25 cellular contexts compared by ENCODE assay signal in the genomic region with DNA sequence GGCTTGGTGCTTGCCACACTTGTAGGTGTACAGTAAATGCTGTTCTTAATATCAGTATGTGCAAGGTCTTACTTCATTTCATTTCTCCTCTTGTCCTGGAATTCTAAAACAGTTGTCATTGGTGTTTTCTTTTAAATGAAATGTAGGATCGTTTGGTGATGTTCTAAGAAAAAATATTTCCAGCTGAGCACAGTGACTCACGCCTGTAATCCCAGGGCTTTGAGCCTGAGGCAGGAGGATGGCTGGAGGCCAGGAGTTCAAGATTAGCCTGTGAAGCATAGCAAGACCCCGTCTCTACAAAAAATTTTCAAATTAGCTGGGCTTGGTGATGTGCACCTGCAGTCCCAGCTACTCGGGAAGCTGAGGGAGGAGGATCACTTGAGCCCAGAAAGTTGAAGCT. TPM values are rescaled to one million over a fixed set of nuclear protein-coding genes. Genes with fewer than 3 reads are reported as not detected.
A peak's percentile ranks its signal among the peaks of the same experiment; 100 is the strongest.
DNase-seq lines count a peak whose midpoint lies in the region; ATAC-seq and TF ChIP-seq lines count a peak whose summit lies in the region.
"Had no signal": no experiment of that assay in that cellular context is flagged by ENCODE, and none has a peak within 500 bp of the region (broad histone marks: within the 10 kb centered on the region; RNA-seq: fewer than 3 reads in every experiment).

No MANE protein-coding gene starts in this region.

- TF ChIP-seq CTCF in brain microvascular endothelial cell (IDR thresholded peaks at IDR 0.05; ENCODE audit: low read depth, low read length, missing control alignments): no peak
- TF ChIP-seq CTCF in CD8-positive, alpha-beta T cell (IDR thresholded peaks at IDR 0.05): no peak

- H3K36me3 ChIP-seq in brain microvascular endothelial cell (replicated peaks): no peaks in the 10 kb centered on the region
- H3K36me3 ChIP-seq in CD8-positive, alpha-beta T cell (ENCODE audit: insufficient read depth, low read length): no peaks in the 10 kb centered on the region
- H3K36me3 ChIP-seq: adrenal gland, colonic mucosa, HAP-1, heart left ventricle had no signal

- no peak overlapping the region for H3K4me3 Mint-ChIP-seq in CD8-positive, alpha-beta T cell
- H3K4me3 Mint-ChIP-seq: stimulated activated memory B cell treated with anti-CD40 and anti-IgM and Interleukin-4, amounts not matched to agents 10 μg/mL and 1 μg/mL and 100 μg/mL, for 72 hours; type B pancreatic cell had no signal

- ATAC-seq in right cardiac atrium (no peak), left cardiac atrium (no peak), HG02938 (IDR thresholded peaks at IDR 0.05; ENCODE audit: unreplicated experiment) (no peak), GM18505 (IDR thresholded peaks at IDR 0.05; ENCODE audit: unreplicated experiment) (no peak)
- no peak for ATAC-seq in CD8-positive, alpha-beta T cell
- ATAC-seq: activated CD4-positive, CD25-positive, alpha-beta regulatory T cell treated with anti-CD3 and anti-CD28 coated beads, Interleukin-2, amount 50 U/mL, for 24 hours; heart left ventricle; stimulated activated memory B cell treated with anti-CD40 and anti-IgM and Interleukin-4, amounts not matched to agents 10 μg/mL and 1 μg/mL and 100 μg/mL, for 72 hours had no signal

- POLR2A ChIA-PET in CD8-positive, alpha-beta T cell (lab: Charles Lee): no interaction called here

- WGBS in right cardiac atrium: 59% methylated on average over 4 of the region's 4 CpGs

- peaks cover 14% of the 10 kb centered on the region for H3K27me3 Mint-ChIP-seq in CD8-positive, alpha-beta T cell (ENCODE audit: low read depth)
- H3K27me3 Mint-ChIP-seq: type B pancreatic cell had no signal

- H3K27me3 ChIP-seq in right cardiac atrium (ENCODE audit: control insufficient read depth, insufficient read depth): no peaks in the 10 kb centered on the region
- no peaks in the 10 kb centered on the region for H3K27me3 ChIP-seq in brain microvascular endothelial cell (replicated peaks)
- H3K27me3 ChIP-seq in CD8-positive, alpha-beta T cell (ENCODE audit: insufficient read depth, low read length): no peaks in the 10 kb centered on the region
- H3K27me3 ChIP-seq: colonic mucosa had no signal

- H3K9me3 Mint-ChIP-seq in CD8-positive, alpha-beta T cell: peaks cover 11% of the 10 kb centered on the region

- in situ Hi-C loops in brain microvascular endothelial cell (cut with HindIII; ENCODE audit: low pct_ligation_motif_present, low sequenced_read_pairs): no loop called here

- H3K27ac ChIP-seq in right cardiac atrium (ENCODE audit: low read length): no peak overlapping the region
- H3K27ac ChIP-seq in brain microvascular endothelial cell: no peak overlapping the region
- no peak overlapping the region for H3K27ac ChIP-seq in CD8-positive, alpha-beta T cell (ENCODE audit: low read depth, low read length)
- H3K27ac ChIP-seq: adrenal gland, colonic mucosa, heart left ventricle had no signal

- no peak overlapping the region for H3K27ac Mint-ChIP-seq in CD8-positive, alpha-beta T cell
- H3K27ac Mint-ChIP-seq: stimulated activated memory B cell treated with anti-CD40 and anti-IgM and Interleukin-4, amounts not matched to agents 10 μg/mL and 1 μg/mL and 100 μg/mL, for 72 hours; type B pancreatic cell had no signal

- no peak for TF ChIP-seq POLR2A in GM18505 (IDR thresholded peaks at IDR 0.05; ENCODE audit: borderline replicate concordance, extremely low read depth, insufficient read depth, insufficient read length)

- H3K9me3 ChIP-seq in right cardiac atrium (ENCODE audit: control insufficient read depth, low read length): no peaks in the 10 kb centered on the region
- H3K9me3 ChIP-seq in CD8-positive, alpha-beta T cell (ENCODE audit: low read length): no peaks in the 10 kb centered on the region
- H3K9me3 ChIP-seq: adrenal gland, colonic mucosa, HAP-1 had no signal

- intact Hi-C loops in right cardiac atrium (cut with DNase I): loop anchor here in 1 of 4 donors (10.0 kb wide), 1 partner anchor 101 kb away; no protein-coding TSS in a partner anchor
- intact Hi-C loops in left cardiac atrium (cut with DNase I): loop anchor here in 1 of 2 donors (10.0 kb wide), 1 partner anchor 59 kb away; no protein-coding TSS in a partner anchor
- intact Hi-C loops in CD8-positive, alpha-beta T cell (cut with DNase I, micrococcal nuclease): no loop called here

- CTCF ChIA-PET in CD8-positive, alpha-beta T cell (lab: Charles Lee): no interaction called here

- H3K36me3 Mint-ChIP-seq in CD8-positive, alpha-beta T cell: no peaks in the 10 kb centered on the region
- H3K36me3 Mint-ChIP-seq: stimulated activated memory B cell treated with anti-CD40 and anti-IgM and Interleukin-4, amounts not matched to agents 10 μg/mL and 1 μg/mL and 100 μg/mL, for 72 hours; type B pancreatic cell had no signal

- H3K4me3 ChIP-seq in right cardiac atrium (ENCODE audit: low read length) (no peak overlapping the region), brain microvascular endothelial cell (ENCODE audit: low read depth, low read length) (no peak overlapping the region)
- H3K4me3 ChIP-seq in CD8-positive, alpha-beta T cell (ENCODE audit: low read depth, low read length): no peak overlapping the region
- H3K4me3 ChIP-seq: adrenal gland, colonic mucosa, HAP-1, heart left ventricle had no signal

- H3K4me1 Mint-ChIP-seq in CD8-positive, alpha-beta T cell (ENCODE audit: low read depth): no peaks in the 10 kb centered on the region
- H3K4me1 Mint-ChIP-seq: stimulated activated memory B cell treated with anti-CD40 and anti-IgM and Interleukin-4, amounts not matched to agents 10 μg/mL and 1 μg/mL and 100 μg/mL, for 72 hours had no signal

- DNase-seq in right cardiac atrium: peak in 2 of 3 donors; percentile 6 to 42
- DNase-seq in left cardiac atrium: no peak
- DNase-seq in brain microvascular endothelial cell: peak; percentile 49
- DNase-seq in iris pigment epithelial cell (ENCODE audit: low read depth): peak; percentile 88
- no peak for DNase-seq in HPDE6-E6E7 (ENCODE audit: extremely low spot score)
- DNase-seq in CD8-positive, alpha-beta T cell: no peak
- DNase-seq: 8988T; activated effector memory CD4-positive, alpha-beta T cell treated with Interleukin-2 at 50 U/mL for 16 hours; adrenal gland; colonic mucosa; DMS153; mesendoderm; NCI-H187 treated with DMSO at 0.1 percent for 48 hours; SIG-M5 had no signal

- H3K4me1 ChIP-seq in right cardiac atrium (ENCODE audit: control insufficient read depth, insufficient read depth, low read length): peaks cover 2% of the 10 kb centered on the region
- H3K4me1 ChIP-seq in CD8-positive, alpha-beta T cell (ENCODE audit: insufficient read depth, low read length): no peaks in the 10 kb centered on the region
- H3K4me1 ChIP-seq: adrenal gland, colonic mucosa, HAP-1 had no signal

RNA-seq across cellular contexts. Expression of a gene that starts 32.6 kb away (rescaled TPM):
- total RNA-seq in right cardiac atrium (100 to 1,000 TPM in 3 of 4 donors, 10 to 100 TPM in 1; 100.0 to 323 (median 120) TPM), left cardiac atrium (100 to 1,000 TPM in 1 of 2 donors, 10 to 100 TPM in 1; 91.7 to 166 TPM)
- polyA plus RNA-seq in right cardiac atrium: 73.4 TPM
- total RNA-seq in CD8-positive, alpha-beta T cell: not detected
- total RNA-seq: NCI-H460; T-helper 2 cell treated with Interferon-gamma antibody and Interleukin-4, amounts not matched to agents 100 ng/mL and 5 ng/mL, for 36 hours had no signal
- polyA plus RNA-seq: keratinocyte, neural cell had no signal

Comparison
In these comparisons a context has a peak if more than half of its experiments do, and no peak if none do; other contexts are left out.
1. DNase-seq: peak in right cardiac atrium (2 of 3), brain microvascular endothelial cell (single experiment) and iris pigment epithelial cell (single experiment); none in left cardiac atrium (single experiment), HPDE6-E6E7 (single experiment) and CD8-positive, alpha-beta T cell (0 of 7).
2. RNA of a gene that starts 32.6 kb away (total RNA-seq): 91.7 to 166 TPM in left cardiac atrium and 100.0 to 323 TPM in right cardiac atrium; not detected in CD8-positive, alpha-beta T cell; every median in the first group is over 10 times any median in the second.